In genomic region chr7:137771273-137771672, GRCh38 we compare ENCODE assay signal across 23 cellular contexts.
"Had no signal": no experiment of that assay in that cellular context is flagged by ENCODE, and none has a peak within 500 bp of the region (broad histone marks: within the 10 kb centered on the region; RNA-seq: fewer than 3 reads in every experiment).

No MANE protein-coding gene starts in this region.

- H3K9me3 ChIP-seq: ascending aorta, esophagus muscularis mucosa, tibial nerve had no signal

- H3K9me3 Mint-ChIP-seq: activated naive CD4-positive, alpha-beta T cell treated with anti-CD3 and anti-CD28 coated beads, Interleukin-2, amount 10 ng/mL, durations not matched to agents 7 days and 5 days; activated naive CD8-positive, alpha-beta T cell treated with anti-CD3 and anti-CD28 coated beads, Interleukin-2, amount 50 U/mL, for 24 hours; nephron; stimulated activated naive CD8-positive, alpha-beta T cell treated with anti-CD3 and anti-CD28 coated beads, Interleukin-15, Interleukin-2, amounts not matched to agents 100 ng/mL and 50 ng/mL, for 24 hours had no signal

- H3K4me3 ChIP-seq: ascending aorta, esophagus muscularis mucosa, lung, tibial nerve, uterus had no signal

- H3K36me3 ChIP-seq: ascending aorta, esophagus muscularis mucosa, tibial nerve, uterus had no signal

- H3K27ac Mint-ChIP-seq: activated naive CD4-positive, alpha-beta T cell treated with anti-CD3 and anti-CD28 coated beads, Interleukin-2, amount 10 ng/mL, durations not matched to agents 7 days and 5 days; activated naive CD8-positive, alpha-beta T cell treated with anti-CD3 and anti-CD28 coated beads, Interleukin-2, amount 50 U/mL, for 24 hours; mesothelial cell of epicardium; nephron; stimulated activated naive CD8-positive, alpha-beta T cell treated with anti-CD3 and anti-CD28 coated beads, Interleukin-15, Interleukin-2, amounts not matched to agents 100 ng/mL and 50 ng/mL, for 24 hours had no signal

- H3K27ac ChIP-seq: esophagus muscularis mucosa, tibial nerve, uterus, VCaP had no signal

- H3K4me1 Mint-ChIP-seq: activated naive CD4-positive, alpha-beta T cell treated with anti-CD3 and anti-CD28 coated beads, Interleukin-2, amount 10 ng/mL, durations not matched to agents 7 days and 5 days; mesothelial cell of epicardium; nephron had no signal

- H3K36me3 Mint-ChIP-seq: activated naive CD4-positive, alpha-beta T cell treated with anti-CD3 and anti-CD28 coated beads, Interleukin-2, amount 10 ng/mL, durations not matched to agents 7 days and 5 days; mesothelial cell of epicardium had no signal

- DNase-seq: activated CD4-positive, CD25-positive, alpha-beta regulatory T cell treated with anti-CD3 and anti-CD28 coated beads, Interleukin-2, amount 50 U/mL, for 72 hours; activated CD8-positive, alpha-beta memory T cell treated with anti-CD3 and anti-CD28 coated beads for 24 hours; activated CD8-positive, alpha-beta memory T cell treated with anti-CD3 and anti-CD28 coated beads, Interleukin-2, amount 50 U/mL, for 48 hours; activated effector memory CD4-positive, alpha-beta T cell treated with Interleukin-2 at 50 U/mL for 16 hours; activated naive CD4-positive, alpha-beta T cell treated with anti-CD3 and anti-CD28 coated beads, Interleukin-2, amount 10 ng/mL, durations not matched to agents 7 days and 5 days; activated naive CD8-positive, alpha-beta T cell treated with anti-CD3 and anti-CD28 coated beads, Interleukin-2, amount 50 U/mL, for 24 hours; activated T-cell treated with anti-CD3 and anti-CD28 coated beads, Interleukin-2, amount 50 U/mL, for 48 hours; cerebellar nuclear complex; dermis blood vessel endothelial cell; effector memory CD4-positive, alpha-beta T cell; glutamatergic neuron; hypothalamus; kidney; T-helper 2 cell; uterus had no signal

- H3K27me3 ChIP-seq: ascending aorta, esophagus muscularis mucosa, tibial nerve, uterus had no signal

- H3K4me3 Mint-ChIP-seq: activated naive CD4-positive, alpha-beta T cell treated with anti-CD3 and anti-CD28 coated beads, Interleukin-2, amount 10 ng/mL, durations not matched to agents 7 days and 5 days; activated naive CD8-positive, alpha-beta T cell treated with anti-CD3 and anti-CD28 coated beads, Interleukin-2, amount 50 U/mL, for 24 hours; mesothelial cell of epicardium; nephron; stimulated activated naive CD8-positive, alpha-beta T cell treated with anti-CD3 and anti-CD28 coated beads, Interleukin-15, Interleukin-2, amounts not matched to agents 100 ng/mL and 50 ng/mL, for 24 hours had no signal

- H3K4me1 ChIP-seq: tibial nerve, uterus had no signal
